Comparison of ENCODE assay signal across 11 cellular contexts in genomic region chr12:93122089-93122488, GRCh38.
DNase-seq lines count a peak whose midpoint lies in the region; ATAC-seq and TF ChIP-seq lines count a peak whose summit lies in the region.
"Had no signal": no experiment of that assay in that cellular context is flagged by ENCODE, and none has a peak within 500 bp of the region (broad histone marks: within the 10 kb centered on the region; RNA-seq: fewer than 3 reads in every experiment).

No MANE protein-coding gene starts in this region.

- no peaks in the 10 kb centered on the region for H3K27me3 Mint-ChIP-seq in nephron progenitor cell (ENCODE audit: low read depth, poor library complexity)

- H3K27ac ChIP-seq in gastroesophageal sphincter (peak overlapping the region; percentile 35 to 73 (median 67)), heart right ventricle (peak overlapping the region in 1 of 10 donors; percentile 31)

- TF ChIP-seq POLR2A in gastroesophageal sphincter (IDR thresholded peaks at IDR 0.05), result no peak

- peak overlapping the region; percentile 45 for H3K4me2 ChIP-seq in skeletal muscle satellite cell (ENCODE audit: low read length)

- DNase-seq in HPDE6-E6E7 (ENCODE audit: extremely low spot score), result peak; percentile 63
- DNase-seq in astrocyte of the hippocampus (ENCODE audit: low read depth, low spot score), result peak; percentile 60
- DNase-seq in islet precursor cell, result no peak
- DNase-seq in nephron progenitor cell, result no peak
- no peak for DNase-seq in DMS 273 (lab: John Stamatoyannopoulos, UW; ENCODE audit: unreplicated experiment)
- no peak for DNase-seq in heart right ventricle
- DNase-seq: NCI-H1105 treated with DMSO at 0.1 percent for 48 hours had no signal

- TF ChIP-seq EP300 in gastroesophageal sphincter (IDR thresholded peaks at IDR 0.05), result no peak

- no peak overlapping the region for H3K27ac Mint-ChIP-seq in nephron progenitor cell
- H3K27ac Mint-ChIP-seq: activated naive CD8-positive, alpha-beta T cell; stimulated activated effector memory CD8-positive, alpha-beta T cell treated with anti-CD3 and anti-CD28 coated beads, Interleukin-12 subunit alpha, Interleukin-12 subunit beta, amount 100 ng/mL, for 72 hours had no signal

- H3K4me3 Mint-ChIP-seq in nephron progenitor cell, result no peak overlapping the region
- H3K4me3 Mint-ChIP-seq: activated naive CD8-positive, alpha-beta T cell; stimulated activated effector memory CD8-positive, alpha-beta T cell treated with anti-CD3 and anti-CD28 coated beads, Interleukin-12 subunit alpha, Interleukin-12 subunit beta, amount 100 ng/mL, for 72 hours had no signal

- intact Hi-C loops in heart right ventricle (cut with DNase I), result loop anchor here in 2 of 10 donors (10.0 kb wide), 2 partner anchors 253 to 263 kb away; partner anchors contain the start of gene NUDT4 (in 1 of the 2)

- H3K9me3 Mint-ChIP-seq in nephron progenitor cell, result no peaks in the 10 kb centered on the region
- H3K9me3 Mint-ChIP-seq: stimulated activated effector memory CD8-positive, alpha-beta T cell treated with anti-CD3 and anti-CD28 coated beads, Interleukin-12 subunit alpha, Interleukin-12 subunit beta, amount 100 ng/mL, for 72 hours had no signal

- H3K9me3 ChIP-seq in gastroesophageal sphincter, result no peaks in the 10 kb centered on the region
- H3K9me3 ChIP-seq in skeletal muscle satellite cell (replicated peaks; ENCODE audit: low read length), result no peaks in the 10 kb centered on the region
- H3K9me3 ChIP-seq in heart right ventricle, result no peaks in the 10 kb centered on the region

- H3K9ac ChIP-seq in skeletal muscle satellite cell (ENCODE audit: low read depth, low read length), result peak overlapping the region; percentile 21

- peaks cover 0 to 40% (median 3%) of the 10 kb centered on the region in 3 donors for H3K4me1 ChIP-seq in gastroesophageal sphincter
- H3K4me1 ChIP-seq in skeletal muscle satellite cell (ENCODE audit: control insufficient read depth, insufficient read depth, low read length), result peaks cover 19% of the 10 kb centered on the region
- H3K4me1 ChIP-seq in heart right ventricle, result peaks cover 0 to 31% (median 8%) of the 10 kb centered on the region in 9 donors

- ATAC-seq in gastroesophageal sphincter (no peak), heart right ventricle (no peak)
- ATAC-seq: stimulated activated effector memory CD8-positive, alpha-beta T cell treated with anti-CD3 and anti-CD28 coated beads, Interleukin-12 subunit alpha, Interleukin-12 subunit beta, amount 100 ng/mL, for 72 hours had no signal

- H3K4me3 ChIP-seq in gastroesophageal sphincter (no peak overlapping the region), skeletal muscle satellite cell (ENCODE audit: low read length) (no peak overlapping the region), heart right ventricle (no peak overlapping the region)

- no peaks in the 10 kb centered on the region for H3K27me3 ChIP-seq in gastroesophageal sphincter
- no peaks in the 10 kb centered on the region for H3K27me3 ChIP-seq in skeletal muscle satellite cell (ENCODE audit: control insufficient read depth, insufficient read depth, low read length)
- no peaks in the 10 kb centered on the region for H3K27me3 ChIP-seq in heart right ventricle

- TF ChIP-seq CTCF in gastroesophageal sphincter (IDR thresholded peaks at IDR 0.05) (no peak), nephron progenitor cell (IDR thresholded peaks at IDR 0.05) (no peak), heart right ventricle (IDR thresholded peaks at IDR 0.05) (no peak)

- WGBS in gastroesophageal sphincter (ENCODE audit: low coverage in 1 of 2), 2 donors, result 51 to 55% methylated on average over 2 of the region's 2 CpGs
- 69 to 78% methylated on average over 2 of the region's 2 CpGs for WGBS in heart right ventricle, 2 donors

- no peaks in the 10 kb centered on the region for H3K36me3 ChIP-seq in gastroesophageal sphincter
- no peaks in the 10 kb centered on the region for H3K36me3 ChIP-seq in skeletal muscle satellite cell (ENCODE audit: insufficient read depth, low read length)
- H3K36me3 ChIP-seq in heart right ventricle, result no peaks in the 10 kb centered on the region

- H3K4me1 Mint-ChIP-seq in nephron progenitor cell, result peaks cover 25% of the 10 kb centered on the region
- H3K4me1 Mint-ChIP-seq: stimulated activated effector memory CD8-positive, alpha-beta T cell treated with anti-CD3 and anti-CD28 coated beads, Interleukin-12 subunit alpha, Interleukin-12 subunit beta, amount 100 ng/mL, for 72 hours had no signal

- no peaks in the 10 kb centered on the region for H3K36me3 Mint-ChIP-seq in nephron progenitor cell (ENCODE audit: low read depth)
- H3K36me3 Mint-ChIP-seq: activated naive CD8-positive, alpha-beta T cell; stimulated activated effector memory CD8-positive, alpha-beta T cell treated with anti-CD3 and anti-CD28 coated beads, Interleukin-12 subunit alpha, Interleukin-12 subunit beta, amount 100 ng/mL, for 72 hours had no signal

Comparison
In these comparisons a context has a peak if more than half of its experiments do, and no peak if none do; other contexts are left out.
1. DNase-seq: peak in HPDE6-E6E7 (single experiment) and astrocyte of the hippocampus (single experiment); none in islet precursor cell (single experiment), nephron progenitor cell (single experiment), DMS 273 (single experiment) and heart right ventricle (0 of 2).